Comparison of ENCODE assay signal across 11 cellular contexts in genomic region chr14:99688210-99688581, GRCh38. TPM values are rescaled to one million over a fixed set of nuclear protein-coding genes. Genes with fewer than 3 reads are reported as not detected.
"Had no signal": no experiment of that assay in that cellular context is flagged by ENCODE, and none has a peak within 500 bp of the region (broad histone marks: within the 10 kb centered on the region; RNA-seq: fewer than 3 reads in every experiment).

No MANE protein-coding gene starts in this region.

- H3K9me3 Mint-ChIP-seq: activated B cell treated with CpG ODN at 0.5 μM for 24 hours; activated CD4-positive, alpha-beta T cell treated with anti-CD3 and anti-CD28 coated beads, Interleukin-2, amount 10 ng/mL, durations not matched to agents 24 days and 14 days; activated T-helper 1 cell treated with anti-CD3 and anti-CD28 coated beads, Interleukin-12 subunit alpha, Interleukin-12 subunit beta, Interleukin-2, Interleukin-4 antibody, amounts not matched to agents 30 ng/mL and 10 ng/mL and 1 ng/mL, durations not matched to agents 14 hours and 24 hours and 36 hours; central memory CD8-positive, alpha-beta T cell; effector memory CD8-positive, alpha-beta T cell; naive thymus-derived CD4-positive, alpha-beta T cell; stimulated activated naive CD8-positive, alpha-beta T cell treated with anti-CD3 and anti-CD28 coated beads, Interleukin-15, Interleukin-2, amounts not matched to agents 100 ng/mL and 50 ng/mL, for 24 hours; T-helper 1 cell treated with Interleukin-12 subunit alpha and Interleukin-12 subunit beta and Interleukin-4 antibody, amounts not matched to agents 30 μg/mL and 1 μg/mL, for 36 hours had no signal

- H3K4me3 Mint-ChIP-seq: activated B cell treated with CpG ODN at 0.5 μM for 24 hours; activated CD4-positive, alpha-beta T cell treated with anti-CD3 and anti-CD28 coated beads, Interleukin-2, amount 10 ng/mL, durations not matched to agents 24 days and 14 days; activated T-helper 1 cell treated with anti-CD3 and anti-CD28 coated beads, Interleukin-12 subunit alpha, Interleukin-12 subunit beta, Interleukin-2, Interleukin-4 antibody, amounts not matched to agents 30 ng/mL and 10 ng/mL and 1 ng/mL, durations not matched to agents 14 hours and 24 hours and 36 hours; central memory CD8-positive, alpha-beta T cell; stimulated activated naive CD8-positive, alpha-beta T cell treated with anti-CD3 and anti-CD28 coated beads, Interleukin-15, Interleukin-2, amounts not matched to agents 100 ng/mL and 50 ng/mL, for 24 hours; T-helper 1 cell treated with Interleukin-12 subunit alpha and Interleukin-12 subunit beta and Interleukin-4 antibody, amounts not matched to agents 30 μg/mL and 1 μg/mL, for 36 hours had no signal

- H3K27ac Mint-ChIP-seq: activated B cell treated with CpG ODN at 0.5 μM for 24 hours; activated CD4-positive, alpha-beta T cell treated with anti-CD3 and anti-CD28 coated beads, Interleukin-2, amount 10 ng/mL, durations not matched to agents 24 days and 14 days; activated T-helper 1 cell treated with anti-CD3 and anti-CD28 coated beads, Interleukin-12 subunit alpha, Interleukin-12 subunit beta, Interleukin-2, Interleukin-4 antibody, amounts not matched to agents 30 ng/mL and 10 ng/mL and 1 ng/mL, durations not matched to agents 14 hours and 24 hours and 36 hours; effector memory CD8-positive, alpha-beta T cell; stimulated activated naive CD8-positive, alpha-beta T cell treated with anti-CD3 and anti-CD28 coated beads, Interleukin-15, Interleukin-2, amounts not matched to agents 100 ng/mL and 50 ng/mL, for 24 hours; T-helper 1 cell treated with Interleukin-12 subunit alpha and Interleukin-12 subunit beta and Interleukin-4 antibody, amounts not matched to agents 30 μg/mL and 1 μg/mL, for 36 hours had no signal

- DNase-seq: activated B cell treated with CpG ODN at 0.5 μM for 24 hours, gastrocnemius medialis, heart right ventricle had no signal

- ATAC-seq: effector memory CD8-positive, alpha-beta T cell; gastrocnemius medialis; heart right ventricle; naive thymus-derived CD4-positive, alpha-beta T cell had no signal

- H3K36me3 Mint-ChIP-seq: naive thymus-derived CD4-positive, alpha-beta T cell had no signal

RNA-seq across cellular contexts. Expression of gene CYP46A1, which starts 4.1 kb away (rescaled TPM):
- total RNA-seq: activated B cell treated with CpG ODN at 0.5 μM for 24 hours; activated T-helper 1 cell treated with anti-CD3 and anti-CD28 coated beads, Interleukin-12 subunit alpha, Interleukin-12 subunit beta, Interleukin-2, Interleukin-4 antibody, amounts not matched to agents 30 ng/mL and 10 ng/mL and 1 ng/mL, durations not matched to agents 14 hours and 24 hours and 36 hours; kidney epithelial cell had no signal

RNA-seq across cellular contexts. Expression of gene HHIPL1, which starts 43.3 kb away (rescaled TPM):
- total RNA-seq: activated B cell treated with CpG ODN at 0.5 μM for 24 hours; activated CD4-positive, alpha-beta T cell treated with anti-CD3 and anti-CD28 coated beads, Interleukin-2, amount 10 ng/mL, durations not matched to agents 24 days and 14 days; activated T-helper 1 cell treated with anti-CD3 and anti-CD28 coated beads, Interleukin-12 subunit alpha, Interleukin-12 subunit beta, Interleukin-2, Interleukin-4 antibody, amounts not matched to agents 30 ng/mL and 10 ng/mL and 1 ng/mL, durations not matched to agents 14 hours and 24 hours and 36 hours had no signal
